Comparison of ENCODE assay signal across 10 cellular contexts in genomic region chr9:88732128-88732527, GRCh38.
DNase-seq lines count a peak whose midpoint lies in the region; ATAC-seq and TF ChIP-seq lines count a peak whose summit lies in the region.
"Had no signal": no experiment of that assay in that cellular context is flagged by ENCODE, and none has a peak within 500 bp of the region (broad histone marks: within the 10 kb centered on the region; RNA-seq: fewer than 3 reads in every experiment).

No MANE protein-coding gene starts in this region.

- peak; percentile 54 for ATAC-seq in upper lobe of right lung
- ATAC-seq: WTC11 had no signal

- no peak overlapping the region for H4K91ac ChIP-seq in mesenchymal stem cell (ENCODE audit: low read length)

- DNase-seq in adrenal gland: peak in 4 of 7 donors; percentile 18 to 51 (median 34)
- DNase-seq in fibroblast of lung (ENCODE audit: low read depth in 2 of 2): peak; percentile 84 to 96
- DNase-seq in mesenchymal stem cell: peak; percentile 89
- no peak for DNase-seq in upper lobe of right lung
- no peak for DNase-seq in activated naive CD4-positive, alpha-beta T cell treated with Interleukin-2 at 50 U/mL for 16 hours
- no peak for DNase-seq in NCI-H1930 (lab: John Stamatoyannopoulos, UW)
- DNase-seq in activated CD4-positive, CD25-positive, alpha-beta regulatory T cell treated with anti-CD3 and anti-CD28 coated beads, Interleukin-2, amount 50 U/mL, for 72 hours: no peak
- DNase-seq: CD4-positive, CD25-positive, alpha-beta regulatory T cell had no signal

- no peak overlapping the region for H2BK15ac ChIP-seq in mesenchymal stem cell (ENCODE audit: low read depth, poor library complexity, severe bottlenecking)

- peak overlapping the region; percentile 18 to 88 for H2BK12ac ChIP-seq in mesenchymal stem cell (ENCODE audit: low read length in 2 of 2)

- H3K27me3 ChIP-seq in adrenal gland (no peaks in the 10 kb centered on the region), fibroblast of lung (ENCODE audit: control insufficient read depth, insufficient read depth, low read length) (no peaks in the 10 kb centered on the region), mesenchymal stem cell (ENCODE audit: control insufficient read depth in 1 of 2, insufficient read depth in 1 of 2, low read length in 2 of 2) (no peaks in the 10 kb centered on the region), upper lobe of right lung (no peaks in the 10 kb centered on the region)

- peak overlapping the region in 3 of 5 donors; percentile 48 to 87 (median 64) for H3K27ac ChIP-seq in adrenal gland
- no peak overlapping the region for H3K27ac ChIP-seq in fibroblast of lung (ENCODE audit: insufficient read depth, low read length)
- no peak overlapping the region for H3K27ac ChIP-seq in mesenchymal stem cell (ENCODE audit: low read length, poor library complexity, severe bottlenecking)
- no peak overlapping the region for H3K27ac ChIP-seq in upper lobe of right lung

- no peak overlapping the region for H3K4me2 ChIP-seq in fibroblast of lung (ENCODE audit: extremely low read depth, insufficient read depth, low read length)
- H3K4me2 ChIP-seq in mesenchymal stem cell (ENCODE audit: low read length, poor library complexity, severe bottlenecking): no peak overlapping the region

- 64 to 89% (median 74%) methylated on average over 4 of the region's 4 CpGs for WGBS in adrenal gland, 4 donors
- 75% methylated on average over 4 of the region's 4 CpGs for WGBS in mesenchymal stem cell

- H3K4ac ChIP-seq in mesenchymal stem cell (ENCODE audit: low read depth in 1 of 2, low read length in 2 of 2): peak overlapping the region; percentile 55 to 97

- no peak overlapping the region for H2BK5ac ChIP-seq in mesenchymal stem cell (ENCODE audit: low read depth, low read length, poor library complexity, severe bottlenecking)

- no peak for TF ChIP-seq CTCF in adrenal gland (IDR thresholded peaks at IDR 0.05)
- TF ChIP-seq CTCF in fibroblast of lung (conservative IDR thresholded peaks at IDR 0.05 in 1 of 2, IDR thresholded peaks at IDR 0.05 in 1 of 2; ENCODE audit: low read depth in 1 of 2, low read length in 2 of 2): no peak
- TF ChIP-seq CTCF in upper lobe of right lung (IDR thresholded peaks at IDR 0.05): no peak

- H3K4me3 ChIP-seq in adrenal gland (no peak overlapping the region), fibroblast of lung (replicated peaks in 1 of 4; ENCODE audit: control extremely low read depth in 1 of 4, insufficient read depth in 1 of 4, low read depth in 3 of 4, low read length in 4 of 4) (no peak overlapping the region), mesenchymal stem cell (ENCODE audit: insufficient read depth in 1 of 2, low read depth in 1 of 2, low read length in 2 of 2) (no peak overlapping the region), upper lobe of right lung (no peak overlapping the region)
- H3K4me3 ChIP-seq: prostate gland had no signal

- H4K8ac ChIP-seq in mesenchymal stem cell (ENCODE audit: low read length): no peak overlapping the region

- H3K36me3 ChIP-seq in adrenal gland (replicated peaks in 1 of 2) (no peaks in the 10 kb centered on the region), fibroblast of lung (ENCODE audit: control insufficient read depth, insufficient read depth, low read length) (no peaks in the 10 kb centered on the region), mesenchymal stem cell (ENCODE audit: control insufficient read depth in 1 of 2, insufficient read depth in 2 of 2, low read depth in 1 of 2, low read length in 2 of 2) (no peaks in the 10 kb centered on the region), upper lobe of right lung (no peaks in the 10 kb centered on the region)
- H3K36me3 ChIP-seq: prostate gland had no signal

- H3K9ac ChIP-seq in fibroblast of lung (ENCODE audit: insufficient read depth, low read length): no peak overlapping the region
- no peak overlapping the region for H3K9ac ChIP-seq in mesenchymal stem cell (ENCODE audit: low read length)

- no peaks in the 10 kb centered on the region for H3K79me2 ChIP-seq in fibroblast of lung (ENCODE audit: control insufficient read depth, insufficient read depth, low read length)

- H4K20me1 ChIP-seq in fibroblast of lung (ENCODE audit: control insufficient read depth, extremely low read depth, insufficient read depth, low read length): no peaks in the 10 kb centered on the region

- H3K14ac ChIP-seq in mesenchymal stem cell (ENCODE audit: low read length in 2 of 2): no peak overlapping the region

- H3K9me3 ChIP-seq in adrenal gland (replicated peaks in 1 of 3) (no peaks in the 10 kb centered on the region), fibroblast of lung (ENCODE audit: control insufficient read depth, insufficient read depth, low read depth, low read length) (no peaks in the 10 kb centered on the region), mesenchymal stem cell (ENCODE audit: control insufficient read depth, low read length) (no peaks in the 10 kb centered on the region), upper lobe of right lung (no peaks in the 10 kb centered on the region)
- H3K9me3 ChIP-seq: prostate gland had no signal

- no peak overlapping the region for H2BK120ac ChIP-seq in mesenchymal stem cell (ENCODE audit: low read depth, low read length)

- H2AK5ac ChIP-seq in mesenchymal stem cell (ENCODE audit: low read length, severe bottlenecking): no peak overlapping the region

- no peaks in the 10 kb centered on the region for H3K79me1 ChIP-seq in mesenchymal stem cell (replicated peaks; ENCODE audit: low read length, poor library complexity, severe bottlenecking)

- H3K18ac ChIP-seq in mesenchymal stem cell (ENCODE audit: low read depth in 1 of 2, low read length in 2 of 2): peak overlapping the region; percentile 62 to 90

- peaks cover 0 to 3% of the 10 kb centered on the region in 2 donors for H3K4me1 ChIP-seq in adrenal gland (replicated peaks in 1 of 2)
- peaks cover 16% of the 10 kb centered on the region for H3K4me1 ChIP-seq in fibroblast of lung (ENCODE audit: control insufficient read depth, extremely low read depth, insufficient read depth, low read length)
- peaks cover 10% of the 10 kb centered on the region for H3K4me1 ChIP-seq in mesenchymal stem cell (ENCODE audit: control insufficient read depth, insufficient read depth, low read depth, low read length)
- H3K4me1 ChIP-seq in upper lobe of right lung: no peaks in the 10 kb centered on the region
- H3K4me1 ChIP-seq: prostate gland had no signal

- H2AFZ ChIP-seq in fibroblast of lung (ENCODE audit: low read length) (no peak overlapping the region), mesenchymal stem cell (ENCODE audit: low read depth, low read length) (no peak overlapping the region)

- H3K23ac ChIP-seq in mesenchymal stem cell (ENCODE audit: low read length in 2 of 2): no peak overlapping the region

- intact Hi-C loops in adrenal gland (cut with DNase I): no loop called here
- intact Hi-C loops in upper lobe of right lung (cut with DNase I): no loop called here

- TF ChIP-seq POLR2A in adrenal gland (IDR thresholded peaks at IDR 0.05): no peak

Comparison
In these comparisons a context has a peak if more than half of its experiments do, and no peak if none do; other contexts are left out.
1. DNase-seq: peak in adrenal gland (4 of 7), fibroblast of lung (2 of 2) and mesenchymal stem cell (single experiment); none in upper lobe of right lung (single experiment), activated naive CD4-positive, alpha-beta T cell treated with Interleukin-2 at 50 U/mL for 16 hours (single experiment), NCI-H1930 (0 of 2) and activated CD4-positive, CD25-positive, alpha-beta regulatory T cell treated with anti-CD3 and anti-CD28 coated beads, Interleukin-2, amount 50 U/mL, for 72 hours (single experiment).
2. H3K27ac ChIP-seq: peak in adrenal gland (3 of 5); none in fibroblast of lung (single experiment), mesenchymal stem cell (single experiment) and upper lobe of right lung (single experiment).